8 cellular contexts compared by ENCODE assay signal in the genomic region with DNA sequence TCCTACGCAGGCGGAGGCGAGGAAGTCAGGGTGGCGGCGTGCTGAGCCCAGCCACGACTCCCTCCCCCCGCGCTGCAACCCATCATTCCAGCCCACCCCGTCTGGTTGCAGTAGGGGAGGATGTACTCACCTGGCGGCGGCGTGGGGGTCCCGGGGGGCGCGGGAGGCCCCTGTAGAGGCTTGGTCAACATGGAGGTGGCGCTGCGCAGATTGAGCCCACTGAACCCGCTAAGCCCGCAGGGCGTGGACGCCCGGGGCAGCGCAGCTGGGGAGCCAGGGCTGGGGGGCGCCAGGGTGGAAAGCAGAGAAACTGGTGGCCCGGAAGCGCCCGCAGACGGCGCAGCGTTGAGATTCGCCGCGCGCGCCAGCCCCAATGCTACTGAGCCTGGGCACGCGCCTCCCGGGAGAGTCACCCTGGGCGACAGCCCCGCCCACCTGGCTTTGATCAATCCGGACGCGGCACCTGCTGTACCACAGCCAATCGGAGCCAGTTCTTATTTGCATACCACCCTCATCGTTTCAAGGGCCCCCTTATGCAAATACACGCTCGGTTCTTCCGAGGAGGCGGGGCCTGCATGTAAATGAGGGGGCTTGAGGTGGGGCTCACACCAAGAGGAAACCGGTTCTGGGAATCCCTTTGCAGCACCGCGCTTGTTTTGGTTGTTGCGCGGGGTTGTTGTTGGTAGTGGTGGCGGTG. TPM values are rescaled to one million over a fixed set of nuclear protein-coding genes. Genes with fewer than 3 reads are reported as not detected.
DNase-seq lines count a peak whose midpoint lies in the region; ATAC-seq and TF ChIP-seq lines count a peak whose summit lies in the region.

A gene (minus strand): TSS at position 381 of the 697 bp plus-strand sequence. CDS start 190 bp downstream, at position 191.

- peaks cover 5 to 26% of the 10 kb centered on the region in 2 experiments; a peak in 2 of 4 replicates for H3K4me1 ChIP-seq in SK-N-SH (ENCODE audit: control insufficient read depth in 1 of 2, insufficient read depth in 2 of 2, low read depth in 1 of 2, low read length in 1 of 2)
- H3K4me1 ChIP-seq in osteoblast (ENCODE audit: insufficient read depth, low read length), result peaks cover 11% of the 10 kb centered on the region
- H3K4me1 ChIP-seq in thymus (ENCODE audit: control insufficient read depth, insufficient read depth, low read length), result peaks cover 17% of the 10 kb centered on the region

- H3K27ac Mint-ChIP-seq in activated naive CD4-positive, alpha-beta T cell treated with anti-CD3 and anti-CD28 coated beads, Interleukin-2, amount 10 ng/mL, durations not matched to agents 7 days and 5 days, result peak within 1 kb of the TSS; percentile 95

- H3K9ac ChIP-seq in SK-N-SH, result peak within 1 kb of the TSS; percentile 78

- DNase-seq in GM10248 (ENCODE audit: extremely low spot score), result peak; percentile 88
- peak; percentile 96 for DNase-seq in NCI-H1092 treated with DMSO at 0.1 percent for 48 hours (lab: John Stamatoyannopoulos, UW)
- DNase-seq in SK-N-SH, result peak; percentile 93
- peak; percentile 94 for DNase-seq in activated naive CD4-positive, alpha-beta T cell treated with anti-CD3 and anti-CD28 coated beads, Interleukin-2, amount 10 ng/mL, durations not matched to agents 7 days and 5 days
- DNase-seq in glomerular visceral epithelial cell (ENCODE audit: extremely low spot score), result peak; percentile 92
- DNase-seq in osteoblast (ENCODE audit: insufficient read length, low spot score, missing footprints), result peak; percentile 96

- POLR2A ChIA-PET in GM10248 (lab: Yijun Ruan, JAX) (interaction anchor here (1.1 to 1.8 kb wide), 2 partner anchors 18 to 20 kb away, joined by 3 to 5 read pairs; no protein-coding TSS in a partner anchor), SK-N-SH (lab: Yijun Ruan, JAX) (no interaction called here)

- peak; percentile 75 for ATAC-seq in HG02623 (IDR thresholded peaks at IDR 0.05; ENCODE audit: unreplicated experiment)

- H3K9me3 Mint-ChIP-seq in activated naive CD4-positive, alpha-beta T cell treated with anti-CD3 and anti-CD28 coated beads, Interleukin-2, amount 10 ng/mL, durations not matched to agents 7 days and 5 days, result no peaks in the 10 kb centered on the region

- H3K4me2 ChIP-seq in SK-N-SH (peak within 1 kb of the TSS; percentile 95), osteoblast (ENCODE audit: insufficient read depth, low read length) (peak within 1 kb of the TSS; percentile 78)

- peaks cover 76% of the 10 kb centered on the region for H3K36me3 Mint-ChIP-seq in activated naive CD4-positive, alpha-beta T cell treated with anti-CD3 and anti-CD28 coated beads, Interleukin-2, amount 10 ng/mL, durations not matched to agents 7 days and 5 days

- H3K36me3 ChIP-seq in SK-N-SH (replicated peaks in 1 of 2; ENCODE audit: control insufficient read depth in 1 of 2, insufficient read depth in 2 of 2, low read length in 1 of 2) (peaks cover 3 to 32% of the 10 kb centered on the region in 2 experiments), osteoblast (ENCODE audit: insufficient read depth, low read length) (peaks cover 18% of the 10 kb centered on the region), thymus (ENCODE audit: control insufficient read depth, insufficient read depth) (peaks cover 36% of the 10 kb centered on the region)

- H3K4me3 ChIP-seq in SK-N-SH (ENCODE audit: low read depth in 2 of 2, low read length in 1 of 2) (peak within 1 kb of the TSS; percentile 61 to 71), osteoblast (ENCODE audit: insufficient read depth, low read length) (peak within 1 kb of the TSS; percentile 69), thymus (ENCODE audit: low read length) (peak within 1 kb of the TSS; percentile 76)

- no peak within 1 kb of the TSS for H2AFZ ChIP-seq in SK-N-SH (ENCODE audit: low read depth)
- H2AFZ ChIP-seq in osteoblast (ENCODE audit: low read length), result no peak within 1 kb of the TSS

- CTCF ChIA-PET in GM10248 (lab: Yijun Ruan, JAX) (interaction anchor here (1.0 kb wide), 1 partner anchor 18 kb away, joined by 4 read pairs; no protein-coding TSS in a partner anchor), SK-N-SH (lab: Yijun Ruan, JAX) (no interaction called here)
- CTCF ChIA-PET in activated naive CD4-positive, alpha-beta T cell treated with anti-CD3 and anti-CD28 coated beads, Interleukin-2, amount 10 ng/mL, durations not matched to agents 7 days and 5 days (lab: Charles Lee), result interaction anchor here (3.6 kb wide), 1 partner anchor 19 kb away, joined by 24 read pairs; no protein-coding TSS in a partner anchor

- WGBS in SK-N-SH (ENCODE audit: low lambda C conversion rate), result 14% methylated on average over 9 of the region's 55 CpGs
- WGBS in thymus, result under 1% methylated on average over 55 of the region's 55 CpGs

- H3K9me3 ChIP-seq in SK-N-SH, result no peaks in the 10 kb centered on the region
- no peaks in the 10 kb centered on the region for H3K9me3 ChIP-seq in osteoblast (ENCODE audit: low read depth, low read length)
- H3K9me3 ChIP-seq in thymus (ENCODE audit: control insufficient read depth), result no peaks in the 10 kb centered on the region

- H3K27me3 ChIP-seq in SK-N-SH (ENCODE audit: insufficient read depth) (no peaks in the 10 kb centered on the region), osteoblast (ENCODE audit: insufficient read depth, low read length) (no peaks in the 10 kb centered on the region), thymus (ENCODE audit: control insufficient read depth, insufficient read depth) (no peaks in the 10 kb centered on the region)

- H4K20me1 ChIP-seq in SK-N-SH (ENCODE audit: insufficient read depth) (0 out of 2 replicates have a peak, but pooled peaks cover 9% of the 10 kb centered on the region), osteoblast (ENCODE audit: insufficient read depth, low read length) (no peaks in the 10 kb centered on the region)

- H3K27me3 Mint-ChIP-seq in activated naive CD4-positive, alpha-beta T cell treated with anti-CD3 and anti-CD28 coated beads, Interleukin-2, amount 10 ng/mL, durations not matched to agents 7 days and 5 days, result no peaks in the 10 kb centered on the region

- TF ChIP-seq EP300 in SK-N-SH (IDR thresholded peaks at IDR 0.05; ENCODE audit: borderline replicate concordance in 1 of 2, low read depth in 1 of 2, low read length in 1 of 2), result no peak

- H3F3A ChIP-seq in SK-N-SH (replicated peaks; ENCODE audit: insufficient read depth), result peaks cover 12% of the 10 kb centered on the region

- no peaks in the 10 kb centered on the region for H3K9me2 ChIP-seq in SK-N-SH

- peaks cover 53% of the 10 kb centered on the region for H3K4me1 Mint-ChIP-seq in activated naive CD4-positive, alpha-beta T cell treated with anti-CD3 and anti-CD28 coated beads, Interleukin-2, amount 10 ng/mL, durations not matched to agents 7 days and 5 days

- TF ChIP-seq CTCF in GM10248 (IDR thresholded peaks at IDR 0.05; ENCODE audit: control extremely low read depth, extremely low read depth, low read depth, missing control alignments), result no peak
- TF ChIP-seq CTCF in SK-N-SH (IDR thresholded peaks at IDR 0.05), result peak; percentile 14
- TF ChIP-seq CTCF in osteoblast (IDR thresholded peaks at IDR 0.05; ENCODE audit: extremely low read depth, low read depth, low read length), result no peak

- no peak for TF ChIP-seq RAD21 in SK-N-SH (IDR thresholded peaks at IDR 0.05; ENCODE audit: low read length)

- H3K79me2 ChIP-seq in SK-N-SH (ENCODE audit: insufficient read depth) (peaks cover 3% of the 10 kb centered on the region; the same call in 1 of the 2 replicates), osteoblast (ENCODE audit: insufficient read depth, low read length) (peaks cover 3% of the 10 kb centered on the region)

- H3K27ac ChIP-seq in SK-N-SH (ENCODE audit: low read depth in 2 of 2, low read length in 1 of 2), result peak within 1 kb of the TSS; percentile 38 to 60; a peak in 3 of 4 replicates
- H3K27ac ChIP-seq in osteoblast (ENCODE audit: low read depth, low read length), result peak within 1 kb of the TSS; percentile 41
- peak within 1 kb of the TSS; percentile 91 for H3K27ac ChIP-seq in thymus (ENCODE audit: low read depth)

- H3K4me3 Mint-ChIP-seq in activated naive CD4-positive, alpha-beta T cell treated with anti-CD3 and anti-CD28 coated beads, Interleukin-2, amount 10 ng/mL, durations not matched to agents 7 days and 5 days, result peak within 1 kb of the TSS; percentile 94

TF ChIP-seq in SK-N-SH, 30 proteins besides CTCF, POLR2A, EP300 and RAD21 (continues in another document):
- TF ChIP-seq, protein P1, sequence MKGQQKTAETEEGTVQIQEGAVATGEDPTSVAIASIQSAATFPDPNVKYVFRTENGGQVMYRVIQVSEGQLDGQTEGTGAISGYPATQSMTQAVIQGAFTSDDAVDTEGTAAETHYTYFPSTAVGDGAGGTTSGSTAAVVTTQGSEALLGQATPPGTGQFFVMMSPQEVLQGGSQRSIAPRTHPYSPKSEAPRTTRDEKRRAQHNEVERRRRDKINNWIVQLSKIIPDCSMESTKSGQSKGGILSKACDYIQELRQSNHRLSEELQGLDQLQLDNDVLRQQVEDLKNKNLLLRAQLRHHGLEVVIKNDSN (IDR thresholded peaks at IDR 0.05; ENCODE audit: borderline replicate concordance, low read depth), result peak; percentile 72; the same call in 1 of the 2 replicates
- peak; percentile 56 for TF ChIP-seq ELF1 (IDR thresholded peaks at IDR 0.05)
- no peak for TF ChIP-seq FOXJ3 (CRISPR knock-in tag; IDR thresholded peaks at IDR 0.05)

RNA-seq across cellular contexts. Expression of the gene that starts here (rescaled TPM):
- polyA plus RNA-seq in SK-N-SH (2012; rRNA removed), result 12.3 and 14.5 TPM in 2 replicates
- 8.6 and 9.4 TPM in 2 replicates for polyA plus RNA-seq in SK-N-SH (2012; cell fraction: cytosol; rRNA removed)
- polyA plus RNA-seq in SK-N-SH (2012; cell fraction: nucleus; rRNA removed), result 25.4 and 34.3 TPM in 2 replicates
- total RNA-seq in osteoblast, result 4.3 and 4.7 TPM in 2 replicates
- polyA plus RNA-seq in thymus, result 75.4 TPM

Comparison
In these comparisons a context has a peak if more than half of its experiments do, and no peak if none do; other contexts are left out.
1. Peak in every context shown above with its lines: DNase-seq, ATAC-seq, H3K4me3 ChIP-seq and H3K27ac ChIP-seq.
2. H3K27ac ChIP-seq: peak in every context shown above with its lines; median percentile 91 in thymus; 49 in SK-N-SH; 41 in osteoblast.